ENCODE assay signal across 16 cellular contexts in genomic region chr14:55807992-55808391, GRCh38.
DNase-seq lines count a peak whose midpoint lies in the region; ATAC-seq and TF ChIP-seq lines count a peak whose summit lies in the region.
"Had no signal": no experiment of that assay in that cellular context is flagged by ENCODE, and none has a peak within 500 bp of the region (broad histone marks: within the 10 kb centered on the region; RNA-seq: fewer than 3 reads in every experiment).

No MANE protein-coding gene starts in this region.

- no peaks in the 10 kb centered on the region for H3K9me3 ChIP-seq in esophagus (ENCODE audit: control insufficient read depth in 2 of 2, insufficient read depth in 1 of 2, low read depth in 1 of 2, low read length in 1 of 2)
- H3K9me3 ChIP-seq in spleen: peaks cover 0 to 4% (median 0%) of the 10 kb centered on the region in 8 donors
- H3K9me3 ChIP-seq: A549, adrenal gland, Caco-2 had no signal

- no peaks in the 10 kb centered on the region for H3K36me3 ChIP-seq in esophagus (ENCODE audit: control insufficient read depth in 2 of 2, insufficient read depth in 2 of 2, low read length in 1 of 2)
- H3K36me3 ChIP-seq in spleen: no peaks in the 10 kb centered on the region
- H3K36me3 ChIP-seq: adrenal gland had no signal

- H3K9me3 Mint-ChIP-seq in activated CD4-positive, alpha-beta T cell treated with anti-CD3 and anti-CD28 coated beads, Interleukin-2, amount 10 ng/mL, durations not matched to agents 24 days and 14 days: peaks cover 37% of the 10 kb centered on the region
- H3K9me3 Mint-ChIP-seq in activated CD4-positive, alpha-beta memory T cell treated with anti-CD3 and anti-CD28 coated beads, Interleukin-2, amount 10 ng/mL, durations not matched to agents 7 days and 5 days: peaks cover 39% of the 10 kb centered on the region

- intact Hi-C loops in activated CD4-positive, alpha-beta T cell treated with anti-CD3 and anti-CD28 coated beads, Interleukin-2, amount 10 ng/mL, durations not matched to agents 24 days and 14 days (cut with micrococcal nuclease): loop anchor here (2.0 kb wide), 1 partner anchor 45 kb away; no protein-coding TSS in a partner anchor
- intact Hi-C loops in spleen (cut with DNase I; ENCODE audit: low total_unique reads): no loop called here

- 38 to 50% methylated on average over 1 of the region's 1 CpG for WGBS in esophagus, 2 donors
- WGBS in spleen, 5 donors: 30 to 75% (median 71%) methylated on average over 1 of the region's 1 CpG

- peaks cover 39% of the 10 kb centered on the region for H3K36me3 Mint-ChIP-seq in activated CD4-positive, alpha-beta T cell treated with anti-CD3 and anti-CD28 coated beads, Interleukin-2, amount 10 ng/mL, durations not matched to agents 24 days and 14 days (ENCODE audit: low read depth)
- peaks cover 71% of the 10 kb centered on the region for H3K36me3 Mint-ChIP-seq in activated CD4-positive, alpha-beta memory T cell treated with anti-CD3 and anti-CD28 coated beads, Interleukin-2, amount 10 ng/mL, durations not matched to agents 7 days and 5 days (ENCODE audit: low read depth)

- no peak for TF ChIP-seq POLR2A in spleen (IDR thresholded peaks at IDR 0.05)

- H3K27me3 ChIP-seq in esophagus (ENCODE audit: control insufficient read depth in 1 of 2, insufficient read depth in 2 of 2, low read length in 2 of 2) (no peaks in the 10 kb centered on the region), spleen (replicated peaks in 1 of 7) (no peaks in the 10 kb centered on the region)
- H3K27me3 ChIP-seq: adrenal gland had no signal

- peak overlapping the region; percentile 84 for H3K27ac Mint-ChIP-seq in activated CD4-positive, alpha-beta T cell treated with anti-CD3 and anti-CD28 coated beads, Interleukin-2, amount 10 ng/mL, durations not matched to agents 24 days and 14 days
- peak overlapping the region; percentile 96 for H3K27ac Mint-ChIP-seq in activated CD4-positive, alpha-beta memory T cell treated with anti-CD3 and anti-CD28 coated beads, Interleukin-2, amount 10 ng/mL, durations not matched to agents 7 days and 5 days

- POLR2A ChIA-PET in activated CD4-positive, alpha-beta memory T cell treated with anti-CD3 and anti-CD28 coated beads, Interleukin-2, amount 10 ng/mL, durations not matched to agents 7 days and 5 days (lab: Charles Lee): interaction anchor here (1.0 to 1.6 kb wide), 2 partner anchors 15 to 75 kb away, joined by 3 to 10 read pairs; no protein-coding TSS in a partner anchor

- peak overlapping the region; percentile 53 for H3K4me3 Mint-ChIP-seq in activated CD4-positive, alpha-beta T cell treated with anti-CD3 and anti-CD28 coated beads, Interleukin-2, amount 10 ng/mL, durations not matched to agents 24 days and 14 days
- no peak overlapping the region for H3K4me3 Mint-ChIP-seq in activated CD4-positive, alpha-beta memory T cell treated with anti-CD3 and anti-CD28 coated beads, Interleukin-2, amount 10 ng/mL, durations not matched to agents 7 days and 5 days

- no peak for TF ChIP-seq CTCF in spleen (IDR thresholded peaks at IDR 0.05 in 8 of 11, conservative IDR thresholded peaks at IDR 0.05 in 3 of 11)

- H3K27me3 Mint-ChIP-seq in activated CD4-positive, alpha-beta T cell treated with anti-CD3 and anti-CD28 coated beads, Interleukin-2, amount 10 ng/mL, durations not matched to agents 24 days and 14 days: no peaks in the 10 kb centered on the region
- H3K27me3 Mint-ChIP-seq in activated CD4-positive, alpha-beta memory T cell treated with anti-CD3 and anti-CD28 coated beads, Interleukin-2, amount 10 ng/mL, durations not matched to agents 7 days and 5 days: peaks cover 11% of the 10 kb centered on the region

- no peak for ATAC-seq in GM18870 (IDR thresholded peaks at IDR 0.05; ENCODE audit: unreplicated experiment)
- ATAC-seq: A549 had no signal

- H3K4me3 ChIP-seq in esophagus (ENCODE audit: low read depth in 1 of 2, low read length in 2 of 2) (no peak overlapping the region), spleen (no peak overlapping the region)
- H3K4me3 ChIP-seq: A549, adrenal gland had no signal

- CTCF ChIA-PET in activated CD4-positive, alpha-beta memory T cell treated with anti-CD3 and anti-CD28 coated beads, Interleukin-2, amount 10 ng/mL, durations not matched to agents 7 days and 5 days (lab: Charles Lee): interaction anchor here (2.3 kb wide), 1 partner anchor 76 kb away, joined by 7 read pairs; no protein-coding TSS in a partner anchor

- peaks cover 48% of the 10 kb centered on the region for H3K4me1 Mint-ChIP-seq in activated CD4-positive, alpha-beta T cell treated with anti-CD3 and anti-CD28 coated beads, Interleukin-2, amount 10 ng/mL, durations not matched to agents 24 days and 14 days
- peaks cover 66% of the 10 kb centered on the region for H3K4me1 Mint-ChIP-seq in activated CD4-positive, alpha-beta memory T cell treated with anti-CD3 and anti-CD28 coated beads, Interleukin-2, amount 10 ng/mL, durations not matched to agents 7 days and 5 days

- H3K4me1 ChIP-seq in esophagus (ENCODE audit: control insufficient read depth in 2 of 2, insufficient read depth in 2 of 2, low read length in 1 of 2): peaks cover 3 to 10% of the 10 kb centered on the region in 2 donors
- peaks cover 0 to 24% (median 15%) of the 10 kb centered on the region in 6 donors for H3K4me1 ChIP-seq in spleen

- no peak for DNase-seq in activated CD4-positive, alpha-beta T cell treated with anti-CD3 and anti-CD28 coated beads, Interleukin-2, amount 10 ng/mL, durations not matched to agents 24 days and 14 days
- no peak for DNase-seq in activated CD4-positive, alpha-beta T cell treated with anti-CD3 and anti-CD28 coated beads, Interleukin-2, amount 50 U/mL, for 1 hour
- no peak for DNase-seq in activated CD4-positive, alpha-beta memory T cell treated with anti-CD3 and anti-CD28 coated beads, Interleukin-2, amount 10 ng/mL, durations not matched to agents 7 days and 5 days
- DNase-seq in spleen (no peak), GM19240 (ENCODE audit: insufficient read length, low spot score) (no peak), NCI-H2107 (lab: John Stamatoyannopoulos, UW) (no peak)
- DNase-seq: adrenal gland; Caco-2; GF-D8; NCI-H1930; NCI-H774; nucleus accumbens; stimulated activated naive CD4-positive, alpha-beta T cell treated with Interleukin-2 at 50 U/mL for 16 hours had no signal

- H3K27ac ChIP-seq in esophagus (ENCODE audit: low read depth in 2 of 2, low read length in 1 of 2) (peak overlapping the region; percentile 57 to 80), spleen (peak overlapping the region in 7 of 8 donors; percentile 34 to 87 (median 76))
